Comparison of ENCODE assay signal across 2 cellular contexts in genomic region chr21:28150021-28150420, GRCh38.
TF ChIP-seq lines count a peak whose summit lies in the region.

No MANE protein-coding gene starts in this region.

TF ChIP-seq in GM23338, 12 proteins besides CTCF, POLR2A, EP300 and RAD21 (continued from another document):
- TF ChIP-seq ZNF331 (CRISPR knock-in tag; IDR thresholded peaks at IDR 0.05; ENCODE audit: low read depth) (no peak), REST (IDR thresholded peaks at IDR 0.05; ENCODE audit: unreplicated experiment) (no peak), EZH2 (IDR thresholded peaks at IDR 0.05; ENCODE audit: low read depth, unreplicated experiment) (no peak)

TF ChIP-seq in H1, 55 proteins besides CTCF, POLR2A, EP300 and RAD21 (continued from another document):
- no peak for TF ChIP-seq ATF3 (IDR thresholded peaks at IDR 0.05; ENCODE audit: insufficient read depth, low read depth, low read length)
TF ChIP-seq in H1: peak in this region for 0.
